In the genomic region with DNA sequence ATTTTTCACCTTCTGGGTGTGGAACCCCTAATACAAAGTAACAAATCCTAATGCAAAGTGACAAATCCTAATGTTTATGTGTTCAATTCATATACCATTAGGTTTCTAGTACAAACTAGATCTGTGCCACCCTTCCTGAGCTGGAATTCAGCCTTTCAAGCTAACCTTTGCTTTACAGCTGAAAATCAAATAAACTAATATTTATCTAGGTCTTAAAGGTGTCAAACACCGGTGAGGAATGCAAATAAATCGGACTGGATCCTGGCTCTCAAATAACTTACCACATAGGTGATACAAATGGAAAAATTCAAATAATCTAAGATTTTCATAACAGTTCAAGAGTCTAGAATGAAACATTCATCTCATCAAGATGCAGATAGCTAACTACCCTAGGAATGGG, we compare ENCODE assay signal across 1 cellular context.
A peak's percentile ranks its signal among the peaks of the same experiment; 100 is the strongest.
TF ChIP-seq lines count a peak whose summit lies in the region.

No MANE protein-coding gene starts in this region.

TF ChIP-seq in HepG2, 621 proteins besides CTCF, POLR2A, EP300 and RAD21 (continued from another document):
- TF ChIP-seq KIAA2018 (CRISPR knock-in tag; IDR thresholded peaks at IDR 0.05; ENCODE audit: borderline replicate concordance) (no peak), HDAC2 (CRISPR knock-in tag; IDR thresholded peaks at IDR 0.05) (peak; percentile 75), ZNF784 (CRISPR knock-in tag; IDR thresholded peaks at IDR 0.05; ENCODE audit: borderline replicate concordance) (no peak)
